ENCODE assay signal across 20 cellular contexts in genomic region chr17:70422862-70423261, GRCh38.
DNase-seq lines count a peak whose midpoint lies in the region; ATAC-seq, FAIRE-seq and TF ChIP-seq lines count a peak whose summit lies in the region.
"Had no signal": no experiment of that assay in that cellular context is flagged by ENCODE, and none has a peak within 500 bp of the region (broad histone marks: within the 10 kb centered on the region; RNA-seq: fewer than 3 reads in every experiment).

No MANE protein-coding gene starts in this region.

- H2AK9ac ChIP-seq in IMR-90 (replicated peaks; ENCODE audit: low read depth, low read length, poor library complexity), result no peak overlapping the region

- dilution Hi-C loops in IMR-90 (cut with HindIII; ENCODE audit: low sequenced_read_pairs, unreplicated experiment), result no loop called here

- no peak overlapping the region for H4K5ac ChIP-seq in IMR-90 (ENCODE audit: low read depth, low read length)

- no peaks in the 10 kb centered on the region for H4K20me1 ChIP-seq in HepG2 (ENCODE audit: insufficient read depth, low read length)
- H4K20me1 ChIP-seq in IMR-90 (ENCODE audit: insufficient read depth, low read length), result no peaks in the 10 kb centered on the region
- H4K20me1 ChIP-seq: BLaER1 treated with 17β-estradiol and CSF1 and Interleukin-3, amounts not matched to agents 10 nM and 100 nM had no signal

- no peak overlapping the region for H3K14ac ChIP-seq in IMR-90 (replicated peaks; ENCODE audit: low read depth, low read length)

- H2BK20ac ChIP-seq in IMR-90 (ENCODE audit: low read depth, low read length), result no peak overlapping the region

- H2AK5ac ChIP-seq in IMR-90 (ENCODE audit: low read depth, low read length), result no peak overlapping the region

- TF ChIP-seq EP300 in HepG2 (IDR thresholded peaks at IDR 0.05; ENCODE audit: low read depth in 2 of 2, low read length in 2 of 2) (no peak), HepG2 (CRISPR knock-in tag; IDR thresholded peaks at IDR 0.05; ENCODE audit: borderline replicate concordance) (no peak)

- H2BK120ac ChIP-seq in IMR-90 (ENCODE audit: low read depth, low read length), result no peak overlapping the region

- H3K27me3 ChIP-seq in HepG2 (ENCODE audit: control insufficient read depth in 1 of 2, insufficient read depth in 2 of 2, low read length in 2 of 2), result no peaks in the 10 kb centered on the region
- no peaks in the 10 kb centered on the region for H3K27me3 ChIP-seq in right lobe of liver
- H3K27me3 ChIP-seq in IMR-90 (ENCODE audit: control insufficient read depth, insufficient read depth, low read length), result no peaks in the 10 kb centered on the region

- CTCF ChIA-PET in HepG2 (lab: Yijun Ruan, JAX; ENCODE audit: low intra/inter-chr PET ratio, low total read pairs), result no interaction called here
- CTCF ChIA-PET in IMR-90 (lab: Yijun Ruan, JAX), result no interaction called here

- no peak overlapping the region for H3K23ac ChIP-seq in IMR-90 (ENCODE audit: low read depth, low read length)

- H2AFZ ChIP-seq in HepG2 (ENCODE audit: low read length) (no peak overlapping the region), IMR-90 (replicated peaks; ENCODE audit: low read length, poor library complexity) (no peak overlapping the region)

- H3K18ac ChIP-seq in IMR-90 (ENCODE audit: low read depth, low read length), result no peak overlapping the region

- no peak overlapping the region for H2BK15ac ChIP-seq in IMR-90 (ENCODE audit: low read depth, low read length)

- FAIRE-seq in HepG2 (lab: Jason Lieb, UNC) (no peak), frontal cortex (lab: Jason Lieb, UNC) (peak; percentile 64)
- FAIRE-seq: D721Med, G401.6, GM12891, GM19239 had no signal

- H3K79me2 ChIP-seq in HepG2 (ENCODE audit: insufficient read depth, low read length), result no peaks in the 10 kb centered on the region

- H3K27ac ChIP-seq in HepG2 (ENCODE audit: extremely low read length, insufficient read depth, low read length), result no peak overlapping the region
- H3K27ac ChIP-seq in right lobe of liver, result no peak overlapping the region
- H3K27ac ChIP-seq in IMR-90 (ENCODE audit: insufficient read depth, low read length), result no peak overlapping the region
- H3K27ac ChIP-seq: 22Rv1; BLaER1 treated with 17β-estradiol and CSF1 and Interleukin-3, amounts not matched to agents 10 nM and 100 nM; C4-2B had no signal

- DNase-seq in HepG2 (ENCODE audit: low spot score) (no peak), right lobe of liver (no peak), IMR-90 (no peak), frontal cortex (ENCODE audit: low spot score in 2 of 2) (no peak), NCI-H1930 (lab: John Stamatoyannopoulos, UW) (no peak), foreskin melanocyte (no peak)
- DNase-seq: AML-193; Caco-2; Calu3; CD4-positive, alpha-beta T cell; CD8-positive, alpha-beta T cell; DMS79 treated with DMSO at 0.1 percent for 48 hours; GF-D8 had no signal

- no peaks in the 10 kb centered on the region for H3K4me1 ChIP-seq in HepG2 (ENCODE audit: insufficient read depth, low read length)
- H3K4me1 ChIP-seq in right lobe of liver, result no peaks in the 10 kb centered on the region
- H3K4me1 ChIP-seq in IMR-90 (ENCODE audit: control insufficient read depth, insufficient read depth, low read length), result no peaks in the 10 kb centered on the region

- H3K79me1 ChIP-seq in IMR-90 (ENCODE audit: low read depth in 1 of 2, low read length in 2 of 2), result no peaks in the 10 kb centered on the region

- POLR2A ChIA-PET in HepG2 (lab: Yijun Ruan, JAX), result no interaction called here
- POLR2A ChIA-PET in IMR-90 (lab: Charles Lee; ENCODE audit: unreplicated experiment), result no interaction called here

- TF ChIP-seq CTCF in HepG2 (CRISPR knock-in tag; IDR thresholded peaks at IDR 0.05) (no peak), right lobe of liver (IDR thresholded peaks at IDR 0.05) (no peak), IMR-90 (conservative IDR thresholded peaks at IDR 0.05; ENCODE audit: low read depth, low read length) (no peak)

- no peak overlapping the region for H2BK5ac ChIP-seq in IMR-90 (ENCODE audit: low read depth, low read length, poor library complexity, severe bottlenecking)

- H4K91ac ChIP-seq in IMR-90 (ENCODE audit: insufficient read depth, low read depth, low read length), result no peak overlapping the region

- H4K8ac ChIP-seq in IMR-90 (ENCODE audit: low read depth in 2 of 2, low read length in 2 of 2), result no peak overlapping the region

- H3K36me3 ChIP-seq in HepG2 (replicated peaks in 1 of 2; ENCODE audit: control insufficient read depth in 1 of 2, insufficient read depth in 2 of 2, low read length in 2 of 2), result no peaks in the 10 kb centered on the region
- H3K36me3 ChIP-seq in right lobe of liver, result no peaks in the 10 kb centered on the region
- no peaks in the 10 kb centered on the region for H3K36me3 ChIP-seq in IMR-90 (ENCODE audit: control insufficient read depth, insufficient read depth, low read length)
- H3K36me3 ChIP-seq: BLaER1 treated with 17β-estradiol and CSF1 and Interleukin-3, amounts not matched to agents 10 nM and 100 nM had no signal

- in situ Hi-C loops in HepG2 (cut with HindIII; ENCODE audit: extremely low pct_ligation_motif_present, low pct_unique_long_range_greater_than_20kb), result no loop called here
- in situ Hi-C loops in IMR-90 (cut with MboI; ENCODE audit: low sequenced_read_pairs), result no loop called here

- TF ChIP-seq RAD21 in HepG2 (CRISPR knock-in tag; IDR thresholded peaks at IDR 0.05) (no peak), IMR-90 (IDR thresholded peaks at IDR 0.05; ENCODE audit: low read length) (no peak)

- H3K4me3 ChIP-seq in HepG2 (replicated peaks in 1 of 3; ENCODE audit: insufficient read depth in 1 of 3, low read depth in 2 of 3, low read length in 3 of 3), result no peak overlapping the region
- H3K4me3 ChIP-seq in right lobe of liver, result no peak overlapping the region
- no peak overlapping the region for H3K4me3 ChIP-seq in IMR-90 (ENCODE audit: insufficient read depth, low read depth, low read length)
- H3K4me3 ChIP-seq: BLaER1 treated with 17β-estradiol and CSF1 and Interleukin-3, amounts not matched to agents 10 nM and 100 nM had no signal

- intact Hi-C loops in HepG2 (cut with micrococcal nuclease; ENCODE audit: unreplicated experiment) (no loop called here), right lobe of liver (cut with DNase I) (no loop called here), IMR-90 (cut with micrococcal nuclease) (no loop called here)

- H3K4me2 ChIP-seq in HepG2 (ENCODE audit: low read depth, low read length) (no peak overlapping the region), IMR-90 (ENCODE audit: low read depth, low read length) (no peak overlapping the region)

- H3K9me3 ChIP-seq in HepG2 (ENCODE audit: low read length) (peaks cover 90% of the 10 kb centered on the region), right lobe of liver (no peaks in the 10 kb centered on the region), IMR-90 (ENCODE audit: control insufficient read depth, insufficient read depth, low read length) (no peaks in the 10 kb centered on the region)
- H3K9me3 ChIP-seq: BLaER1 treated with 17β-estradiol and CSF1 and Interleukin-3, amounts not matched to agents 10 nM and 100 nM; Caco-2 had no signal

- H3K9ac ChIP-seq in HepG2 (ENCODE audit: insufficient read depth, low read depth, low read length) (no peak overlapping the region), IMR-90 (ENCODE audit: low read depth, low read length) (no peak overlapping the region)
- H3K9ac ChIP-seq: BLaER1 treated with 17β-estradiol and CSF1 and Interleukin-3, amounts not matched to agents 10 nM and 100 nM had no signal

- no peak overlapping the region for H3K4ac ChIP-seq in IMR-90 (ENCODE audit: low read depth, low read length)

- ATAC-seq in HepG2 (no peak), right lobe of liver (no peak), IMR-90 (ENCODE audit: low read depth) (no peak)
- ATAC-seq: CD8-positive, alpha-beta T cell had no signal

- no TSS peak for BruUV-seq in HepG2 (replicated peaks; lab: Mats Ljungman, UMichigan)
- no TSS peak for BruUV-seq in IMR-90 (replicated peaks; lab: Mats Ljungman, UMichigan)

- no peaks in the 10 kb centered on the region for H3K9me1 ChIP-seq in IMR-90 (ENCODE audit: insufficient read depth, low read length)

- TF ChIP-seq POLR2A in HepG2 (IDR thresholded peaks at IDR 0.05; ENCODE audit: insufficient read depth in 1 of 2, low read depth in 2 of 2, low read length in 2 of 2) (no peak), right lobe of liver (IDR thresholded peaks at IDR 0.05) (no peak), IMR-90 (IDR thresholded peaks at IDR 0.05; ENCODE audit: low read depth, low read length) (no peak)

- H3K56ac ChIP-seq in IMR-90 (ENCODE audit: extremely low read depth, insufficient read depth, low read length), result no peak overlapping the region

TF ChIP-seq in HepG2, 621 proteins besides CTCF, POLR2A, EP300 and RAD21 (continues in another document):
- TF ChIP-seq ATF1 (CRISPR knock-in tag; IDR thresholded peaks at IDR 0.05) (no peak), ZSCAN30 (CRISPR knock-in tag; IDR thresholded peaks at IDR 0.05) (no peak), MAFK (conservative IDR thresholded peaks at IDR 0.05 in 1 of 2, IDR thresholded peaks at IDR 0.05 in 1 of 2; ENCODE audit: low read length in 2 of 2) (peak; percentile 42 to 72; a peak in 3 of 4 replicates), ZNF557 (CRISPR knock-in tag; IDR thresholded peaks at IDR 0.05) (no peak), KLF6 (CRISPR knock-in tag; IDR thresholded peaks at IDR 0.05) (no peak), ELF3 (CRISPR knock-in tag; IDR thresholded peaks at IDR 0.05) (no peak)

TF ChIP-seq in IMR-90, 13 proteins besides CTCF, POLR2A, EP300 and RAD21:
- no peak for TF ChIP-seq MXI1 (IDR thresholded peaks at IDR 0.05; ENCODE audit: borderline replicate concordance, low read depth, low read length)
- TF ChIP-seq MAFK (IDR thresholded peaks at IDR 0.05; ENCODE audit: low read depth, low read length), result peak; percentile 22; the same call in 1 of the 2 replicates
